1 cellular context compared by ENCODE assay signal in the genomic region with DNA sequence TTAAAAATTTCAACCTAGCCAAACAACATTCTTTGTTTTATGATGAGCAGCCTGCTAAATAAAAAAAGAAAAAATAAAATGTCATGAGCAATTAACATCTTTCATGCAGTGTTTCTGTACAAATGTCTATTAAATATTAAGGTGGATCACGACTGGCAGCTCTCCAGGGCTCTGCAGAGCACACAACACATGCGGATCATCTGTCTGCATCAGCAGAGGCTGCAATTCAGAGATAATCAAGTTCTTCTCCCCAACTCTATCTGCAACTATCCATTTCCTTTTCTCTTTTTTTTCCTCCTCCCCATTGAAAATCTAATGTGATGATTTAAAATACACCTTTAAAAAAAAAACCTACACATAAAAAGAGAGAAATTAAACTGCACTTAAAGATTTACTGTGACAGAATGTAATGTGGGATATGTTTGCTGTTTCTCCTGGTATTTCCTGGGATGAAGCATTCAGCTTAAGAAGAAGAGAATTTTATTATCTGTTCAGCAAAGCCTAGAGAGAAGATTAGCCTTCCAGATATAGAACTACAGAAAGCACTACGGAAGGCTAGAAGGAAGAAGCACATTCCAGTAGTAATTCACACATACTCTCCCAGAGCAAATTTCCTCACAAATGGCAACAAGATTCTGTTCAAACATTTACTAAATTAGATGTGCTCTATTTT.
TF ChIP-seq lines count a peak whose summit lies in the region.

No MANE protein-coding gene starts in this region.

TF ChIP-seq in GM23338, 12 proteins besides CTCF, POLR2A, EP300 and RAD21:
- TF ChIP-seq, protein P1, sequence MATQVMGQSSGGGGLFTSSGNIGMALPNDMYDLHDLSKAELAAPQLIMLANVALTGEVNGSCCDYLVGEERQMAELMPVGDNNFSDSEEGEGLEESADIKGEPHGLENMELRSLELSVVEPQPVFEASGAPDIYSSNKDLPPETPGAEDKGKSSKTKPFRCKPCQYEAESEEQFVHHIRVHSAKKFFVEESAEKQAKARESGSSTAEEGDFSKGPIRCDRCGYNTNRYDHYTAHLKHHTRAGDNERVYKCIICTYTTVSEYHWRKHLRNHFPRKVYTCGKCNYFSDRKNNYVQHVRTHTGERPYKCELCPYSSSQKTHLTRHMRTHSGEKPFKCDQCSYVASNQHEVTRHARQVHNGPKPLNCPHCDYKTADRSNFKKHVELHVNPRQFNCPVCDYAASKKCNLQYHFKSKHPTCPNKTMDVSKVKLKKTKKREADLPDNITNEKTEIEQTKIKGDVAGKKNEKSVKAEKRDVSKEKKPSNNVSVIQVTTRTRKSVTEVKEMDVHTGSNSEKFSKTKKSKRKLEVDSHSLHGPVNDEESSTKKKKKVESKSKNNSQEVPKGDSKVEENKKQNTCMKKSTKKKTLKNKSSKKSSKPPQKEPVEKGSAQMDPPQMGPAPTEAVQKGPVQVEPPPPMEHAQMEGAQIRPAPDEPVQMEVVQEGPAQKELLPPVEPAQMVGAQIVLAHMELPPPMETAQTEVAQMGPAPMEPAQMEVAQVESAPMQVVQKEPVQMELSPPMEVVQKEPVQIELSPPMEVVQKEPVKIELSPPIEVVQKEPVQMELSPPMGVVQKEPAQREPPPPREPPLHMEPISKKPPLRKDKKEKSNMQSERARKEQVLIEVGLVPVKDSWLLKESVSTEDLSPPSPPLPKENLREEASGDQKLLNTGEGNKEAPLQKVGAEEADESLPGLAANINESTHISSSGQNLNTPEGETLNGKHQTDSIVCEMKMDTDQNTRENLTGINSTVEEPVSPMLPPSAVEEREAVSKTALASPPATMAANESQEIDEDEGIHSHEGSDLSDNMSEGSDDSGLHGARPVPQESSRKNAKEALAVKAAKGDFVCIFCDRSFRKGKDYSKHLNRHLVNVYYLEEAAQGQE (IDR thresholded peaks at IDR 0.05; ENCODE audit: unreplicated experiment): no peak
- TF ChIP-seq, protein P2, sequence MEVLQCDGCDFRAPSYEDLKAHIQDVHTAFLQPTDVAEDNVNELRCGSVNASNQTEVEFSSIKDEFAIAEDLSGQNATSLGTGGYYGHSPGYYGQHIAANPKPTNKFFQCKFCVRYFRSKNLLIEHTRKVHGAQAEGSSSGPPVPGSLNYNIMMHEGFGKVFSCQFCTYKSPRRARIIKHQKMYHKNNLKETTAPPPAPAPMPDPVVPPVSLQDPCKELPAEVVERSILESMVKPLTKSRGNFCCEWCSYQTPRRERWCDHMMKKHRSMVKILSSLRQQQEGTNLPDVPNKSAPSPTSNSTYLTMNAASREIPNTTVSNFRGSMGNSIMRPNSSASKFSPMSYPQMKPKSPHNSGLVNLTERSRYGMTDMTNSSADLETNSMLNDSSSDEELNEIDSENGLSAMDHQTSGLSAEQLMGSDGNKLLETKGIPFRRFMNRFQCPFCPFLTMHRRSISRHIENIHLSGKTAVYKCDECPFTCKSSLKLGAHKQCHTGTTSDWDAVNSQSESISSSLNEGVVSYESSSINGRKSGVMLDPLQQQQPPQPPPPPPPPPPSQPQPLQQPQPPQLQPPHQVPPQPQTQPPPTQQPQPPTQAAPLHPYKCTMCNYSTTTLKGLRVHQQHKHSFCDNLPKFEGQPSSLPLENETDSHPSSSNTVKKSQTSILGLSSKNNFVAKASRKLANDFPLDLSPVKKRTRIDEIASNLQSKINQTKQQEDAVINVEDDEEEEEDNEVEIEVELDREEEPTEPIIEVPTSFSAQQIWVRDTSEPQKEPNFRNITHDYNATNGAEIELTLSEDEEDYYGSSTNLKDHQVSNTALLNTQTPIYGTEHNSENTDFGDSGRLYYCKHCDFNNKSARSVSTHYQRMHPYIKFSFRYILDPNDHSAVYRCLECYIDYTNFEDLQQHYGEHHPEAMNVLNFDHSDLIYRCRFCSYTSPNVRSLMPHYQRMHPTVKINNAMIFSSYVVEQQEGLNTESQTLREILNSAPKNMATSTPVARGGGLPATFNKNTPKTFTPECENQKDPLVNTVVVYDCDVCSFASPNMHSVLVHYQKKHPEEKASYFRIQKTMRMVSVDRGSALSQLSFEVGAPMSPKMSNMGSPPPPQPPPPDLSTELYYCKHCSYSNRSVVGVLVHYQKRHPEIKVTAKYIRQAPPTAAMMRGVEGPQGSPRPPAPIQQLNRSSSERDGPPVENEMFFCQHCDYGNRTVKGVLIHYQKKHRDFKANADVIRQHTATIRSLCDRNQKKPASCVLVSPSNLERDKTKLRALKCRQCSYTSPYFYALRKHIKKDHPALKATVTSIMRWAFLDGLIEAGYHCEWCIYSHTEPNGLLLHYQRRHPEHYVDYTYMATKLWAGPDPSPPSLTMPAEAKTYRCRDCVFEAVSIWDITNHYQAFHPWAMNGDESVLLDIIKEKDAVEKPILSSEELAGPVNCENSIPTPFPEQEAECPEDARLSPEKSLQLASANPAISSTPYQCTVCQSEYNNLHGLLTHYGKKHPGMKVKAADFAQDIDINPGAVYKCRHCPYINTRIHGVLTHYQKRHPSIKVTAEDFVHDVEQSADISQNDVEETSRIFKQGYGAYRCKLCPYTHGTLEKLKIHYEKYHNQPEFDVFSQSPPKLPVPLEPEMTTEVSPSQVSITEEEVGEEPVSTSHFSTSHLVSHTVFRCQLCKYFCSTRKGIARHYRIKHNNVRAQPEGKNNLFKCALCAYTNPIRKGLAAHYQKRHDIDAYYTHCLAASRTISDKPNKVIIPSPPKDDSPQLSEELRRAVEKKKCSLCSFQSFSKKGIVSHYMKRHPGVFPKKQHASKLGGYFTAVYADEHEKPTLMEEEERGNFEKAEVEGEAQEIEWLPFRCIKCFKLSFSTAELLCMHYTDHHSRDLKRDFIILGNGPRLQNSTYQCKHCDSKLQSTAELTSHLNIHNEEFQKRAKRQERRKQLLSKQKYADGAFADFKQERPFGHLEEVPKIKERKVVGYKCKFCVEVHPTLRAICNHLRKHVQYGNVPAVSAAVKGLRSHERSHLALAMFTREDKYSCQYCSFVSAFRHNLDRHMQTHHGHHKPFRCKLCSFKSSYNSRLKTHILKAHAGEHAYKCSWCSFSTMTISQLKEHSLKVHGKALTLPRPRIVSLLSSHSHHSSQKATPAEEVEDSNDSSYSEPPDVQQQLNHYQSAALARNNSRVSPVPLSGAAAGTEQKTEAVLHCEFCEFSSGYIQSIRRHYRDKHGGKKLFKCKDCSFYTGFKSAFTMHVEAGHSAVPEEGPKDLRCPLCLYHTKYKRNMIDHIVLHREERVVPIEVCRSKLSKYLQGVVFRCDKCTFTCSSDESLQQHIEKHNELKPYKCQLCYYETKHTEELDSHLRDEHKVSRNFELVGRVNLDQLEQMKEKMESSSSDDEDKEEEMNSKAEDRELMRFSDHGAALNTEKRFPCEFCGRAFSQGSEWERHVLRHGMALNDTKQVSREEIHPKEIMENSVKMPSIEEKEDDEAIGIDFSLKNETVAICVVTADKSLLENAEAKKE (CRISPR knock-in tag; IDR thresholded peaks at IDR 0.05): no peak
- no peak for TF ChIP-seq JUNB (IDR thresholded peaks at IDR 0.05; ENCODE audit: unreplicated experiment)
- no peak for TF ChIP-seq ZNF331 (CRISPR knock-in tag; IDR thresholded peaks at IDR 0.05; ENCODE audit: low read depth)
- TF ChIP-seq EZH2phosphoT487 (IDR thresholded peaks at IDR 0.05; ENCODE audit: unreplicated experiment): no peak
- TF ChIP-seq, protein P3, sequence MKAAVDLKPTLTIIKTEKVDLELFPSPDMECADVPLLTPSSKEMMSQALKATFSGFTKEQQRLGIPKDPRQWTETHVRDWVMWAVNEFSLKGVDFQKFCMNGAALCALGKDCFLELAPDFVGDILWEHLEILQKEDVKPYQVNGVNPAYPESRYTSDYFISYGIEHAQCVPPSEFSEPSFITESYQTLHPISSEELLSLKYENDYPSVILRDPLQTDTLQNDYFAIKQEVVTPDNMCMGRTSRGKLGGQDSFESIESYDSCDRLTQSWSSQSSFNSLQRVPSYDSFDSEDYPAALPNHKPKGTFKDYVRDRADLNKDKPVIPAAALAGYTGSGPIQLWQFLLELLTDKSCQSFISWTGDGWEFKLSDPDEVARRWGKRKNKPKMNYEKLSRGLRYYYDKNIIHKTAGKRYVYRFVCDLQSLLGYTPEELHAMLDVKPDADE (IDR thresholded peaks at IDR 0.05): no peak
- no peak for TF ChIP-seq CREB1 (CRISPR knock-in tag; IDR thresholded peaks at IDR 0.05; ENCODE audit: low read depth)
- TF ChIP-seq EZH2 (IDR thresholded peaks at IDR 0.05; ENCODE audit: low read depth, unreplicated experiment): no peak
- TF ChIP-seq ZNF114 (CRISPR knock-in tag; IDR thresholded peaks at IDR 0.05): no peak
- TF ChIP-seq NANOG (IDR thresholded peaks at IDR 0.05; ENCODE audit: borderline replicate concordance): no peak
